9 cellular contexts compared by ENCODE assay signal in the genomic region with DNA sequence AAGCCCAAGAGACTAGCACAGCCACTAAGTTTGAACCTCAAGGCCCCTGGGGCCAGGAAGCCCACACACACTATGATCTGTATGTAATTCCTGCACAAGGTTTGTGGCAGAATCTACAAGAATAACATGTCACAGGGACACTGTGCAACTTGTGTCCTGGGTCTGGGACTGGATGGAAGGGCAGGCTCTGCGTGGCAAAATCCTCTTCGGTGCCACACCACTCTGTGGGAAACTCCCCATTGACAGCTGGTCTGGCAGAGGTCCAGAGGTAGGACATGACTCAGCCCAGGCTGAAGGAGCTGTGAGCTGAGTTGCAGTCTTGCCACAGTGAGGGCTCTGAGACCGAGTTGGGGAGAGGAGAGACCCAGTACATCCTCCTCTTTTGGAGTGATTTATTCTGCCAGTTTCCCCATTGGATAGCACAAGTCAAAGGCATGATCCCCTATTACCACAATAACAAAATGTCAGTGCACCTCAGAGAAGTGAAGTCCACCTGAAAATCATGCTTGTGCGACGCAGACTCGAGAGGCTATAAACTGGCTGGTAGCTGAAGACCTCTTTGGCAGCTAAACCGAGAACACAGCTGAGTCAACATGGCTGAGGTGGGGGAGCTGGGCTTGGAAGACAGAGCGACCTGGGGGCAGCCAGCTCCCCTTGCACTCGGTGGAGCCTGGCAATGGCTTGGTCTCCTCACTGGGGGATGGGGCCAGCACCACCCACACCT. TPM values are rescaled to one million over a fixed set of nuclear protein-coding genes. Genes with fewer than 3 reads are reported as not detected.
A peak's percentile ranks its signal among the peaks of the same experiment; 100 is the strongest.
DNase-seq lines count a peak whose midpoint lies in the region; ATAC-seq, FAIRE-seq and TF ChIP-seq lines count a peak whose summit lies in the region.
"Had no signal": no experiment of that assay in that cellular context is flagged by ENCODE, and none has a peak within 500 bp of the region (broad histone marks: within the 10 kb centered on the region; RNA-seq: fewer than 3 reads in every experiment).

No MANE protein-coding gene starts in this region.

- intact Hi-C loops in endothelial cell of umbilical vein (cut with micrococcal nuclease): no loop called here

- H3K4me3 Mint-ChIP-seq in T-helper 17 cell (no peak overlapping the region), nephron (no peak overlapping the region)

- dilution Hi-C loops in endothelial cell of umbilical vein (cut with MboI; ENCODE audit: extremely low pct_ligation_motif_present, low sequenced_read_pairs): no loop called here

- H3K36me3 ChIP-seq in endothelial cell of umbilical vein (ENCODE audit: control insufficient read depth in 2 of 2, extremely low read depth in 1 of 2, insufficient read depth in 2 of 2, low read length in 2 of 2): peaks cover 0 to 8% of the 10 kb centered on the region in 2 experiments

- no peaks in the 10 kb centered on the region for H3K27me3 ChIP-seq in endothelial cell of umbilical vein (ENCODE audit: control insufficient read depth in 2 of 2, insufficient read depth in 2 of 2, low read length in 2 of 2)

- POLR2A ChIA-PET in endothelial cell of umbilical vein (lab: Charles Lee): interaction anchor here (0.6 to 0.7 kb wide), 2 partner anchors 123 to 288 kb away, joined by 3 to 6 read pairs; no protein-coding TSS in a partner anchor

- peak overlapping the region; percentile 6 for H3K27ac Mint-ChIP-seq in T-helper 17 cell
- H3K27ac Mint-ChIP-seq in nephron: peak overlapping the region; percentile 35 to 90 (median 41)

- H3K9me1 ChIP-seq in endothelial cell of umbilical vein (replicated peaks; ENCODE audit: control insufficient read depth, extremely low read depth, insufficient read depth, low read length): no peaks in the 10 kb centered on the region

- TF ChIP-seq POLR2A in endothelial cell of umbilical vein (IDR thresholded peaks at IDR 0.05; ENCODE audit: low read depth, low read length): no peak

- H3K4me3 ChIP-seq in endothelial cell of umbilical vein (replicated peaks in 1 of 3; ENCODE audit: insufficient read depth in 1 of 3, low read depth in 1 of 3, low read length in 3 of 3): no peak overlapping the region

- H3K4me1 Mint-ChIP-seq in T-helper 17 cell: peaks cover 5% of the 10 kb centered on the region
- peaks cover 17% of the 10 kb centered on the region for H3K4me1 Mint-ChIP-seq in nephron

- BruUV-seq in endothelial cell of umbilical vein (replicated peaks; lab: Mats Ljungman, UMichigan): no TSS peak

- H3K9ac ChIP-seq in endothelial cell of umbilical vein (replicated peaks; ENCODE audit: extremely low read depth, insufficient read depth, low read length): no peak overlapping the region

- peak; percentile 83 for FAIRE-seq in endothelial cell of umbilical vein (lab: Jason Lieb, UNC)

- CTCF ChIA-PET in endothelial cell of umbilical vein (lab: Charles Lee): interaction anchor here (0.6 to 3.0 kb wide), 7 partner anchors 8 to 332 kb away, joined by 3 to 23 read pairs (median 5); no protein-coding TSS in a partner anchor

- TF ChIP-seq CTCF in endothelial cell of umbilical vein (IDR thresholded peaks at IDR 0.05; ENCODE audit: extremely low read depth in 1 of 2, insufficient read depth in 1 of 2, low read depth in 1 of 2, low read length in 2 of 2): no peak
- TF ChIP-seq CTCF in nephron (IDR thresholded peaks at IDR 0.05; ENCODE audit: unreplicated experiment in 3 of 3): no peak

- H3K79me2 ChIP-seq in endothelial cell of umbilical vein (ENCODE audit: control insufficient read depth, insufficient read depth, low read length): no peaks in the 10 kb centered on the region

- no peak overlapping the region for H2AFZ ChIP-seq in endothelial cell of umbilical vein (ENCODE audit: low read depth, low read length)

- no peaks in the 10 kb centered on the region for H3K27me3 Mint-ChIP-seq in T-helper 17 cell
- H3K27me3 Mint-ChIP-seq in nephron (ENCODE audit: low read depth): no peaks in the 10 kb centered on the region

- no peaks in the 10 kb centered on the region for H3K9me3 Mint-ChIP-seq in nephron

- peaks cover 13% of the 10 kb centered on the region for H3K4me1 ChIP-seq in endothelial cell of umbilical vein (ENCODE audit: control insufficient read depth, extremely low read depth, insufficient read depth, low read length)

- H4K20me1 ChIP-seq in endothelial cell of umbilical vein (replicated peaks; ENCODE audit: control insufficient read depth, extremely low read depth, insufficient read depth, low read length): no peaks in the 10 kb centered on the region

- peak; percentile 85 for DNase-seq in EL
- no peak for DNase-seq in T-helper 17 cell
- peak; percentile 83 for DNase-seq in endothelial cell of umbilical vein (ENCODE audit: low read depth, low spot score)
- DNase-seq in HuH-7 (ENCODE audit: low spot score): no peak
- no peak for DNase-seq in iPS-NIHi11 (ENCODE audit: low spot score)

- ATAC-seq in HG03442 (IDR thresholded peaks at IDR 0.05; ENCODE audit: unreplicated experiment) (peak; percentile 44), T-helper 17 cell (peak; percentile 54), GM21723 (IDR thresholded peaks at IDR 0.05; ENCODE audit: unreplicated experiment) (no peak)

- peak overlapping the region; percentile 32 for H3K27ac ChIP-seq in endothelial cell of umbilical vein (ENCODE audit: insufficient read depth, low read depth, low read length)

- H3K9me3 ChIP-seq in T-helper 17 cell (ENCODE audit: control insufficient read depth, low read length, poor library complexity, severe bottlenecking): no peaks in the 10 kb centered on the region
- no peaks in the 10 kb centered on the region for H3K9me3 ChIP-seq in endothelial cell of umbilical vein (replicated peaks; ENCODE audit: control insufficient read depth, insufficient read depth, low read length)

- no peak overlapping the region for H3K4me2 ChIP-seq in endothelial cell of umbilical vein (ENCODE audit: insufficient read depth, low read length)

- no peaks in the 10 kb centered on the region for H3K36me3 Mint-ChIP-seq in T-helper 17 cell (ENCODE audit: low read depth)
- peaks cover 40% of the 10 kb centered on the region for H3K36me3 Mint-ChIP-seq in nephron (ENCODE audit: low read depth)

TF ChIP-seq in endothelial cell of umbilical vein, 7 proteins besides CTCF, POLR2A, EP300 and RAD21:
- TF ChIP-seq FOS (IDR thresholded peaks at IDR 0.05; ENCODE audit: borderline replicate concordance, insufficient read depth, low read length): peak; percentile 63
- TF ChIP-seq EZH2 (IDR thresholded peaks at IDR 0.05; ENCODE audit: borderline replicate concordance, low read depth, low read length, severe bottlenecking): no peak

RNA-seq across cellular contexts. Expression of a gene that starts 23.3 kb away (rescaled TPM):
- total RNA-seq in T-helper 17 cell: not detected
- total RNA-seq in endothelial cell of umbilical vein: 0.25 and 1.8 TPM in 2 replicates
- polyA plus RNA-seq in endothelial cell of umbilical vein: 0.72 and 0.94 TPM in 2 replicates
- polyA plus RNA-seq in endothelial cell of umbilical vein (2011; cell fraction: cytosol; rRNA removed): 2.2 and 3.8 TPM in 2 replicates
- polyA plus RNA-seq in endothelial cell of umbilical vein (2011; cell fraction: nucleus; rRNA removed): 1.5 and 1.7 TPM in 2 replicates
- polyA plus RNA-seq in endothelial cell of umbilical vein (2012): 1.7 and 17.0 TPM in 2 replicates
- 0.74 and 1.3 TPM in 2 replicates for polyA minus RNA-seq in endothelial cell of umbilical vein
- not detected for polyA minus RNA-seq in endothelial cell of umbilical vein (2011; cell fraction: cytosol; rRNA and poly(A)+ RNA removed)
- polyA minus RNA-seq in endothelial cell of umbilical vein (2011; cell fraction: nucleus; rRNA and poly(A)+ RNA removed): 0.29 and 0.43 TPM in 2 replicates
- polyA plus RNA-seq: neural cell had no signal

Comparison
In these comparisons a context has a peak if more than half of its experiments do, and no peak if none do; other contexts are left out.
1. DNase-seq: peak in EL (single experiment) and endothelial cell of umbilical vein (single experiment); none in T-helper 17 cell (0 of 3), HuH-7 (single experiment) and iPS-NIHi11 (single experiment).